In the genomic region with DNA sequence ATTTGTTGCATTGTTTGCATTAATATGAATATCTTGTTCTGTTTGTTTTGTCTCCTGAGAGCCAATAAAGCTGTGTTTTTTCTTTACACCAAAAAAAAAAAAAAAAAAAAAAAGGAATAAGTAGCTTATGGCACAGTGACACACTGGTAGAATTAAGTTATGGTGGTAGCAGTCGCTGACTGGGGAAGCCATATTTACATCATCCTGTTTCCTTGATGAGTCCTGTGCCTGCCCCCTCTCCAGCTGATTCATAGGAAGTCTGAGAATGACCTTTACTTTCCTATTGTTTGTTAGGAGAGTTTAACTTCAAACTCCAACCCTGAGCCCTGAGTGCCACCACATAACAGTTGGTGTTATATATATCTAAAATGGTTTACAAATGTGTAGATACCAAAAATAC, we compare ENCODE assay signal across 21 cellular contexts.
DNase-seq lines count a peak whose midpoint lies in the region; ATAC-seq, FAIRE-seq and TF ChIP-seq lines count a peak whose summit lies in the region.
"Had no signal": no experiment of that assay in that cellular context is flagged by ENCODE, and none has a peak within 500 bp of the region (broad histone marks: within the 10 kb centered on the region; RNA-seq: fewer than 3 reads in every experiment).

No MANE protein-coding gene starts in this region.

- TF ChIP-seq EP300 in stomach (IDR thresholded peaks at IDR 0.05): no peak

- peaks cover 0 to 17% of the 10 kb centered on the region in 2 donors for H3K4me1 ChIP-seq in right atrium auricular region
- peaks cover 2 to 9% (median 5%) of the 10 kb centered on the region in 4 donors for H3K4me1 ChIP-seq in stomach
- H3K4me1 ChIP-seq in left lung: peaks cover 0 to 2% of the 10 kb centered on the region in 2 donors
- H3K4me1 ChIP-seq: prostate gland had no signal

- H3K36me3 ChIP-seq in right atrium auricular region: peaks cover 59% of the 10 kb centered on the region
- no peaks in the 10 kb centered on the region for H3K36me3 ChIP-seq in bronchial epithelial cell (ENCODE audit: control insufficient read depth, insufficient read depth, low read length)
- H3K36me3 ChIP-seq in stomach: peaks cover 0 to 25% (median 5%) of the 10 kb centered on the region in 4 donors
- H3K36me3 ChIP-seq in left lung: no peaks in the 10 kb centered on the region
- H3K36me3 ChIP-seq: prostate gland had no signal

- ATAC-seq in Right ventricle myocardium inferior: no peak
- no peak for ATAC-seq in left lung
- ATAC-seq: esophagus mucosa had no signal

- H3K9me3 ChIP-seq in right atrium auricular region: no peaks in the 10 kb centered on the region
- no peaks in the 10 kb centered on the region for H3K9me3 ChIP-seq in stomach
- H3K9me3 ChIP-seq in left lung: no peaks in the 10 kb centered on the region
- H3K9me3 ChIP-seq: prostate gland had no signal

- DNase-seq in right atrium auricular region (ENCODE audit: low spot score) (peak; percentile 28), Right ventricle myocardium inferior (ENCODE audit: missing footprints) (no peak), bronchial epithelial cell (ENCODE audit: low read depth) (peak; percentile 55), glomerular endothelial cell (ENCODE audit: extremely low read depth, low read depth, low spot score) (peak; percentile 55), stomach (peak; percentile 15), left lung (no peak), GF-D8 (lab: John Stamatoyannopoulos, UW) (no peak), NCI-H146 treated with DMSO at 0.1 percent for 48 hours (lab: John Stamatoyannopoulos, UW; ENCODE audit: unreplicated experiment) (no peak)
- DNase-seq: activated CD4-positive, alpha-beta T cell treated with anti-CD3 and anti-CD28 coated beads, Interleukin-2, amount 50 U/mL, for 4 hours; activated naive CD4-positive, alpha-beta T cell treated with anti-CD3 and anti-CD28 coated beads, Interleukin-2, amount 10 ng/mL, durations not matched to agents 7 days and 5 days; CD4-positive, alpha-beta memory T cell; DMS79 treated with DMSO at 0.1 percent for 48 hours; islet precursor cell; MV-4-11; NCI-H2029; NCI-H446; nephron progenitor cell; stimulated activated naive CD4-positive, alpha-beta T cell; T-helper 1 cell had no signal

- H3K27me3 ChIP-seq in right atrium auricular region (no peaks in the 10 kb centered on the region), bronchial epithelial cell (ENCODE audit: control insufficient read depth, insufficient read depth, low read length) (no peaks in the 10 kb centered on the region), stomach (no peaks in the 10 kb centered on the region), left lung (no peaks in the 10 kb centered on the region)

- H3K27ac ChIP-seq in right atrium auricular region: no peak overlapping the region
- no peak overlapping the region for H3K27ac ChIP-seq in stomach
- H3K27ac ChIP-seq in left lung: no peak overlapping the region
- H3K27ac ChIP-seq: prostate gland had no signal

- TF ChIP-seq POLR2A in stomach (IDR thresholded peaks at IDR 0.05): no peak

- intact Hi-C loops in Right ventricle myocardium inferior (cut with DNase I): no loop called here
- intact Hi-C loops in stomach (cut with DNase I; ENCODE audit: low total_unique reads): no loop called here
- intact Hi-C loops in left lung (cut with DNase I): no loop called here

- FAIRE-seq in bronchial epithelial cell (lab: Jason Lieb, UNC): no peak

- H3K4me3 ChIP-seq in right atrium auricular region (no peak overlapping the region), bronchial epithelial cell (ENCODE audit: low read depth, low read length) (no peak overlapping the region), stomach (no peak overlapping the region), left lung (no peak overlapping the region)
- H3K4me3 ChIP-seq: prostate gland had no signal

- 78 to 95% (median 81%) methylated on average over 1 of the region's 1 CpG for WGBS in stomach, 5 donors

- TF ChIP-seq CTCF in right atrium auricular region (IDR thresholded peaks at IDR 0.05) (no peak), bronchial epithelial cell (IDR thresholded peaks at IDR 0.05; ENCODE audit: insufficient read depth, low read length, severe bottlenecking) (no peak), stomach (IDR thresholded peaks at IDR 0.05) (no peak), left lung (IDR thresholded peaks at IDR 0.05) (no peak)

Comparison
In these comparisons a context has a peak if more than half of its experiments do, and no peak if none do; other contexts are left out.
1. DNase-seq: peak in right atrium auricular region (single experiment), bronchial epithelial cell (single experiment), glomerular endothelial cell (single experiment) and stomach (single experiment); none in Right ventricle myocardium inferior (single experiment), left lung (0 of 2), GF-D8 (single experiment) and NCI-H146 treated with DMSO at 0.1 percent for 48 hours (single experiment).